1 cellular context compared by ENCODE assay signal in genomic region chr12:26226629-26227375, GRCh38.
A peak's percentile ranks its signal among the peaks of the same experiment; 100 is the strongest.
TF ChIP-seq lines count a peak whose summit lies in the region.

No MANE protein-coding gene starts in this region.

TF ChIP-seq in HEK293, 187 proteins besides CTCF, POLR2A, EP300 and RAD21 (continued from another document):
- peak; percentile 44; the same call in 1 of the 2 replicates for TF ChIP-seq PATZ1 (tag by site-specific recombination; IDR thresholded peaks at IDR 0.05)
- TF ChIP-seq MEIS1 (CRISPR knock-in tag; IDR thresholded peaks at IDR 0.05; ENCODE audit: borderline replicate concordance), result no peak
- TF ChIP-seq WT1 (tag by site-specific recombination; IDR thresholded peaks at IDR 0.05), result peak; percentile 71
- peak; percentile 42; the same call in 1 of the 2 replicates for TF ChIP-seq ZBTB17 (tag by site-specific recombination; IDR thresholded peaks at IDR 0.05)
- TF ChIP-seq ZBTB7A (tag by site-specific recombination; IDR thresholded peaks at IDR 0.05; ENCODE audit: low read depth), result no peak
- 0 out of 2 replicates have a peak, but pooled peaks have one; percentile 10 for TF ChIP-seq SP2 (tag by site-specific recombination; IDR thresholded peaks at IDR 0.05)
- TF ChIP-seq ZNF549 (tag by site-specific recombination; IDR thresholded peaks at IDR 0.05), result no peak
- peak; percentile 65; the same call in 1 of the 2 replicates for TF ChIP-seq ZEB2 (tag by site-specific recombination; IDR thresholded peaks at IDR 0.05)
